Comparison of ENCODE assay signal across 9 cellular contexts in the genomic region with DNA sequence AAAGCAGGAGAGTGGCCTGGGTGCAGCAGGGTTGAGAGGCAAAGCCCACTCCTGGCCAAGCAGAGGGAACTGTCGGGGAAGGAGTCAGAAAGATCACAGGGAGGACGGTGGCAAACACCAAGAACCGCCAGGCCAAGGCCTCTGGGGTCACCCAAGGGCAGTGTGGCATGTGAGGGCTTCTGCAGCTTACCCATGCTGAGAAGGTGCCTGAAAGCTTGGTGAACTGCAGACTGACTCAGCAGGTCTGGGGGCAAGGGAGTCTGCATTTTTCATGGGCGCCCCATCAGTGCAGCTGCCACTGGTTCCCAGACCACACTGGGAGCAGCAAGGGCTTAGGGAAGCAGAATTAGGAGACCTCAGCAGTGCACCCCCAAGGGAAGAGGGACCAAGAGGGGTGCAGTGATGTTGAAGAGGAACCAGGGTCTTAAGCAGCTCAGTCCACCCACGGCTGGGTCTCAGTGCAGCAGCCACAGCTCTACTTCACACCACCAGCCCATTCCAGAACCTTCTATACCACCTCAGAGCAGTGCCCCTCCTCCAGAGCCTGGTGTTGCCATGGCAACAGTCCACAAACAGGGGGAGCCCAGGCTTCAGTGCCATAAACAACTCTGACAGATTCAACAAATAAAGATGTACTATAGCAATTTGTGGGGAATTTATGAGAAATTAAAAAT. TPM values are rescaled to one million over a fixed set of nuclear protein-coding genes. Genes with fewer than 3 reads are reported as not detected.
DNase-seq lines count a peak whose midpoint lies in the region; ATAC-seq, FAIRE-seq and TF ChIP-seq lines count a peak whose summit lies in the region.
"Had no signal": no experiment of that assay in that cellular context is flagged by ENCODE, and none has a peak within 500 bp of the region (broad histone marks: within the 10 kb centered on the region; RNA-seq: fewer than 3 reads in every experiment).

No MANE protein-coding gene starts in this region.

- peak overlapping the region; percentile 77 for H3K27ac ChIP-seq in temporal lobe (ENCODE audit: low read depth, low read length)

- no peaks in the 10 kb centered on the region for H3K27me3 Mint-ChIP-seq in activated T-cell treated with anti-CD3 and anti-CD28 coated beads, Interleukin-2, amount 50 U/mL, for 24 hours
- H3K27me3 Mint-ChIP-seq in activated T-cell treated with anti-CD3 and anti-CD28 coated beads, Interleukin-2, amount 50 U/mL, for 72 hours (ENCODE audit: low read depth), result no peaks in the 10 kb centered on the region

- no peak for TF ChIP-seq CTCF in bronchial epithelial cell (IDR thresholded peaks at IDR 0.05; ENCODE audit: insufficient read depth, low read length, severe bottlenecking)

- H3K9me3 Mint-ChIP-seq in activated T-cell treated with anti-CD3 and anti-CD28 coated beads, Interleukin-2, amount 50 U/mL, for 24 hours, result no peaks in the 10 kb centered on the region
- no peaks in the 10 kb centered on the region for H3K9me3 Mint-ChIP-seq in activated T-cell treated with anti-CD3 and anti-CD28 coated beads, Interleukin-2, amount 50 U/mL, for 72 hours

- no peaks in the 10 kb centered on the region for H3K36me3 ChIP-seq in bronchial epithelial cell (ENCODE audit: control insufficient read depth, insufficient read depth, low read length)

- H3K4me3 Mint-ChIP-seq in activated T-cell treated with anti-CD3 and anti-CD28 coated beads, Interleukin-2, amount 50 U/mL, for 24 hours, result no peak overlapping the region
- no peak overlapping the region for H3K4me3 Mint-ChIP-seq in activated T-cell treated with anti-CD3 and anti-CD28 coated beads, Interleukin-2, amount 50 U/mL, for 72 hours

- no peak for DNase-seq in activated T-cell treated with anti-CD3 and anti-CD28 coated beads, Interleukin-2, amount 50 U/mL, for 24 hours
- DNase-seq in activated T-cell treated with anti-CD3 and anti-CD28 coated beads, Interleukin-2, amount 50 U/mL, for 72 hours, result no peak
- DNase-seq in bronchial epithelial cell (ENCODE audit: low read depth) (no peak), left kidney (ENCODE audit: low read depth, low spot score) (peak; percentile 80), HCEC 1CT (no peak), SKM-1 treated with dmso at 0.1 percent for 144 hours (lab: John Stamatoyannopoulos, UW; ENCODE audit: unreplicated experiment) (no peak)
- DNase-seq: NCI-H1930 had no signal

- peak; percentile 64 for FAIRE-seq in bronchial epithelial cell (lab: Jason Lieb, UNC)

- peaks cover 53% of the 10 kb centered on the region for H3K4me1 Mint-ChIP-seq in activated T-cell treated with anti-CD3 and anti-CD28 coated beads, Interleukin-2, amount 50 U/mL, for 24 hours (ENCODE audit: low read depth)
- H3K4me1 Mint-ChIP-seq in activated T-cell treated with anti-CD3 and anti-CD28 coated beads, Interleukin-2, amount 50 U/mL, for 72 hours (ENCODE audit: low read depth), result peaks cover 29% of the 10 kb centered on the region

- no peak for ATAC-seq in activated T-cell treated with anti-CD3 and anti-CD28 coated beads, Interleukin-2, amount 50 U/mL, for 72 hours (replicated peaks in 1 of 2)
- no peak for ATAC-seq in HG03108 (IDR thresholded peaks at IDR 0.05; ENCODE audit: unreplicated experiment)

- no peak overlapping the region for H3K4me3 ChIP-seq in bronchial epithelial cell (ENCODE audit: low read depth, low read length)

- peaks cover 8% of the 10 kb centered on the region for H3K36me3 Mint-ChIP-seq in activated T-cell treated with anti-CD3 and anti-CD28 coated beads, Interleukin-2, amount 50 U/mL, for 24 hours (ENCODE audit: low read depth)
- no peaks in the 10 kb centered on the region for H3K36me3 Mint-ChIP-seq in activated T-cell treated with anti-CD3 and anti-CD28 coated beads, Interleukin-2, amount 50 U/mL, for 72 hours (ENCODE audit: insufficient read depth in 2 of 2)

- no peaks in the 10 kb centered on the region for H3K27me3 ChIP-seq in bronchial epithelial cell (ENCODE audit: control insufficient read depth, insufficient read depth, low read length)

- peak overlapping the region; percentile 55 for H3K27ac Mint-ChIP-seq in activated T-cell treated with anti-CD3 and anti-CD28 coated beads, Interleukin-2, amount 50 U/mL, for 24 hours
- H3K27ac Mint-ChIP-seq in activated T-cell treated with anti-CD3 and anti-CD28 coated beads, Interleukin-2, amount 50 U/mL, for 72 hours, result no peak overlapping the region

RNA-seq across cellular contexts. Expression of gene ITPK1, which starts 59.4 kb away (rescaled TPM):
- total RNA-seq in activated T-cell treated with anti-CD3 and anti-CD28 coated beads, Interleukin-2, amount 50 U/mL, for 72 hours, result 10 to 100 TPM; 53.4 to 61.8 TPM
- total RNA-seq in bronchial epithelial cell (24.7 and 39.8 TPM in 2 replicates), temporal lobe (23.1 TPM)
